Comparison of ENCODE assay signal across 26 cellular contexts in the genomic region with DNA sequence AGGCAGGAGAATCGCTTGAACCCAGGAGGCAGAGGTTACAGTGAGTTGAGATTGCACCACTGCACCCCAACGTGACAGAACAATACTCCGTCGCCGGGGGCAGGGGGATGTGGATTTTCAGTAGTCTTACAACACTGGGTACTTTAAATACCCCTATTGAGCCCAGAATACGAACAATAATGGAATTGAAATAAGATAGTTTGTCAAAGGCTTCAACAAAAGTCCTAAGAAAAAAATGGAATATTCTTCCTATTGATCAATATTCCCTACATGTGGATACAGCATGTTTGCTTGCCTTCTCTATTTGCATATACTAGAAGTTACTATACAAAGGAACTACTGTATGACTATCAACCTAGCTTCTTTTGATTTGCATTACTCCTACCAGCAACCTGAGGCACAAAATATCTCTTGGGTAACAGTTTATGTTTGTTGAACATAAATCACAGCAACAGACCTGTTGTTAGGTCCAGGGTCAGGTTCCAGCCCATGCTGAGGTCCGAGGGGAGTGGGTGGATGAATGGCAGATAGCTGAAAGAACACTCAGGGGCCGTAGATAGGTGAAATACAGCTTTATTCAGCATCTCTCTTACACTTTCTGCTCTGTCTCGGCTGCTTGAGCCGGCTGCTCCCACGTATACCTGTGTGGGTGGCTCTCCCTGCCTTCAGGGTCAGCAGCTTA. TPM values are rescaled to one million over a fixed set of nuclear protein-coding genes. Genes with fewer than 3 reads are reported as not detected.
DNase-seq lines count a peak whose midpoint lies in the region; ATAC-seq and TF ChIP-seq lines count a peak whose summit lies in the region.
"Had no signal": no experiment of that assay in that cellular context is flagged by ENCODE, and none has a peak within 500 bp of the region (broad histone marks: within the 10 kb centered on the region; RNA-seq: fewer than 3 reads in every experiment).

No MANE protein-coding gene starts in this region.

- no peaks in the 10 kb centered on the region for H3K9me3 Mint-ChIP-seq in activated CD4-positive, alpha-beta T cell treated with anti-CD3 and anti-CD28 coated beads, Interleukin-2, amount 10 ng/mL, durations not matched to agents 24 days and 14 days
- H3K9me3 Mint-ChIP-seq in mesothelial cell of epicardium: peaks cover 4% of the 10 kb centered on the region

- no peaks in the 10 kb centered on the region for H3K27me3 ChIP-seq in OCI-LY1 (ENCODE audit: insufficient read depth, low read length)
- H3K27me3 ChIP-seq: BLaER1, SJSA1 had no signal

- CTCF ChIA-PET in HEK293 (lab: Yijun Ruan, JAX): interaction anchor here (1.5 kb wide), 1 partner anchor 196 kb away, joined by 4 read pairs; no protein-coding TSS in a partner anchor

- no peak overlapping the region for H2AFZ ChIP-seq in OCI-LY1 (ENCODE audit: low read length)
- H2AFZ ChIP-seq: PC-9 had no signal

- ATAC-seq in GM21423 (IDR thresholded peaks at IDR 0.05; ENCODE audit: unreplicated experiment): no peak
- ATAC-seq: HCT116, Right ventricle myocardium inferior had no signal

- no peaks in the 10 kb centered on the region for H3K9me2 ChIP-seq in OCI-LY1 (ENCODE audit: low read depth, low read length)

- POLR2A ChIA-PET in HEK293 (lab: Yijun Ruan, JAX): no interaction called here

- peaks cover 54% of the 10 kb centered on the region for H3K4me1 Mint-ChIP-seq in activated CD4-positive, alpha-beta T cell treated with anti-CD3 and anti-CD28 coated beads, Interleukin-2, amount 10 ng/mL, durations not matched to agents 24 days and 14 days
- H3K4me1 Mint-ChIP-seq in mesothelial cell of epicardium: peaks cover 9% of the 10 kb centered on the region

- TF ChIP-seq CTCF in HEK293 (tag by site-specific recombination; IDR thresholded peaks at IDR 0.05) (no peak), OCI-LY1 (IDR thresholded peaks at IDR 0.05; ENCODE audit: low read length) (no peak), mesothelial cell of epicardium (IDR thresholded peaks at IDR 0.05; ENCODE audit: unreplicated experiment) (no peak)

- no peaks in the 10 kb centered on the region for H3K79me2 ChIP-seq in OCI-LY1 (ENCODE audit: insufficient read depth, low read length)

- no peak overlapping the region for H3K4me3 Mint-ChIP-seq in activated CD4-positive, alpha-beta T cell treated with anti-CD3 and anti-CD28 coated beads, Interleukin-2, amount 10 ng/mL, durations not matched to agents 24 days and 14 days
- H3K4me3 Mint-ChIP-seq in mesothelial cell of epicardium: no peak overlapping the region
- H3K4me3 Mint-ChIP-seq: CD4-positive, CD25-positive, alpha-beta regulatory T cell had no signal

- no peak overlapping the region for H3K4me2 ChIP-seq in OCI-LY1 (ENCODE audit: low read length)
- H3K4me2 ChIP-seq: BLaER1, PC-9 had no signal

- H3K27ac Mint-ChIP-seq in activated CD4-positive, alpha-beta T cell treated with anti-CD3 and anti-CD28 coated beads, Interleukin-2, amount 10 ng/mL, durations not matched to agents 24 days and 14 days: no peak overlapping the region
- H3K27ac Mint-ChIP-seq in mesothelial cell of epicardium: peak overlapping the region; percentile 43

- H3K27ac ChIP-seq in HEK293 (ENCODE audit: extremely low read depth, low read depth, low read length) (no peak overlapping the region), OCI-LY1 (ENCODE audit: low read depth, low read length, poor library complexity, severe bottlenecking) (peak overlapping the region; percentile 34)
- H3K27ac ChIP-seq: BLaER1, HL-60, PC-9, SJSA1 had no signal

- no peak overlapping the region for H3K4me3 ChIP-seq in HEK293 (ENCODE audit: low read depth, low read length)
- H3K4me3 ChIP-seq in OCI-LY1 (ENCODE audit: low read depth, low read length, poor library complexity, severe bottlenecking): no peak overlapping the region
- H3K4me3 ChIP-seq: BLaER1, PC-9, SJSA1 had no signal

- no peaks in the 10 kb centered on the region for H4K20me1 ChIP-seq in OCI-LY1 (ENCODE audit: insufficient read depth, low read length)
- H4K20me1 ChIP-seq: BLaER1 had no signal

- no peak overlapping the region for H3K9ac ChIP-seq in OCI-LY1 (ENCODE audit: low read length)
- H3K9ac ChIP-seq: BLaER1 had no signal

- H3K9me3 ChIP-seq in HEK293 (ENCODE audit: control insufficient read depth, insufficient read depth, low read depth, low read length) (no peaks in the 10 kb centered on the region), OCI-LY1 (ENCODE audit: low read length) (no peaks in the 10 kb centered on the region)
- H3K9me3 ChIP-seq: BLaER1, SJSA1 had no signal

- intact Hi-C loops in activated CD4-positive, alpha-beta T cell treated with anti-CD3 and anti-CD28 coated beads, Interleukin-2, amount 10 ng/mL, durations not matched to agents 24 days and 14 days (cut with micrococcal nuclease): no loop called here

- no peaks in the 10 kb centered on the region for H3F3A ChIP-seq in OCI-LY1 (ENCODE audit: insufficient read depth, low read length)

- DNase-seq in activated CD4-positive, alpha-beta T cell treated with anti-CD3 and anti-CD28 coated beads, Interleukin-2, amount 10 ng/mL, durations not matched to agents 24 days and 14 days: peak; percentile 40
- no peak for DNase-seq in activated CD4-positive, alpha-beta T cell treated with anti-CD3 and anti-CD28 coated beads for 4 hours
- DNase-seq in mesothelial cell of epicardium (ENCODE audit: low spot score in 2 of 2, unreplicated experiment in 2 of 2) (no peak), GDM1 (lab: John Stamatoyannopoulos, UW) (no peak), SW 1271 (lab: John Stamatoyannopoulos, UW) (no peak)
- DNase-seq: 8988T; CD4-positive, CD25-positive, alpha-beta regulatory T cell; COR-L47; NCI-H1092 treated with DMSO at 0.1 percent for 48 hours; NCI-H1436; NCI-H187; NCI-H2081 treated with DMSO at 0.1 percent for 48 hours; NCI-H2171; NCI-H226; NCI-H510A; NCI-H774; NK-92 treated with Interleukin-12 subunit alpha and Interleukin-12 subunit beta, amount 100 ng/mL, for 24 hours; PC-9 had no signal

- peaks cover 34% of the 10 kb centered on the region for H3K36me3 Mint-ChIP-seq in activated CD4-positive, alpha-beta T cell treated with anti-CD3 and anti-CD28 coated beads, Interleukin-2, amount 10 ng/mL, durations not matched to agents 24 days and 14 days (ENCODE audit: low read depth)
- H3K36me3 Mint-ChIP-seq in mesothelial cell of epicardium: peaks cover 19% of the 10 kb centered on the region

- H3K4me1 ChIP-seq in HEK293 (ENCODE audit: control insufficient read depth, insufficient read depth, low read length) (no peaks in the 10 kb centered on the region), OCI-LY1 (ENCODE audit: insufficient read depth, low read length, severe bottlenecking) (peaks cover 69% of the 10 kb centered on the region)
- H3K4me1 ChIP-seq: SJSA1 had no signal

- H3K36me3 ChIP-seq in HEK293 (ENCODE audit: control insufficient read depth in 2 of 2, insufficient read depth in 1 of 2, low read length in 2 of 2): peaks cover 0 to 26% of the 10 kb centered on the region in 2 experiments; a peak in 1 of 3 replicates
- H3K36me3 ChIP-seq in OCI-LY1 (ENCODE audit: insufficient read depth, low read length): no peaks in the 10 kb centered on the region
- H3K36me3 ChIP-seq: BLaER1, SJSA1 had no signal

- no peaks in the 10 kb centered on the region for H3K27me3 Mint-ChIP-seq in activated CD4-positive, alpha-beta T cell treated with anti-CD3 and anti-CD28 coated beads, Interleukin-2, amount 10 ng/mL, durations not matched to agents 24 days and 14 days
- no peaks in the 10 kb centered on the region for H3K27me3 Mint-ChIP-seq in mesothelial cell of epicardium (ENCODE audit: low read depth)
- H3K27me3 Mint-ChIP-seq: CD4-positive, CD25-positive, alpha-beta regulatory T cell had no signal

TF ChIP-seq in HEK293, 187 proteins besides CTCF, POLR2A, EP300 and RAD21:
- TF ChIP-seq EGR2 (tag by site-specific recombination; IDR thresholded peaks at IDR 0.05; ENCODE audit: low read depth) (peak; percentile 31; the same call in 1 of the 2 replicates), ZNF701 (tag by site-specific recombination; IDR thresholded peaks at IDR 0.05) (no peak), ZFHX2 (tag by site-specific recombination; conservative IDR thresholded peaks at IDR 0.05) (0 out of 2 replicates have a peak, but pooled peaks have one; percentile 17)

RNA-seq across cellular contexts. Expression of a gene that starts 23.9 kb away (rescaled TPM):
- 43.0 and 43.7 TPM in 2 replicates for total RNA-seq in activated CD4-positive, alpha-beta T cell treated with anti-CD3 and anti-CD28 coated beads, Interleukin-2, amount 10 ng/mL, durations not matched to agents 24 days and 14 days
- 46.5 to 51.2 TPM (median 51.1 TPM) in 3 replicates for total RNA-seq in mesothelial cell of epicardium
